In genomic region chr7:87234949-87235348, GRCh38 we compare ENCODE assay signal across 32 cellular contexts. TPM values are rescaled to one million over a fixed set of nuclear protein-coding genes. Genes with fewer than 3 reads are reported as not detected.
DNase-seq lines count a peak whose midpoint lies in the region; ATAC-seq and TF ChIP-seq lines count a peak whose summit lies in the region.
"Had no signal": no experiment of that assay in that cellular context is flagged by ENCODE, and none has a peak within 500 bp of the region (broad histone marks: within the 10 kb centered on the region; RNA-seq: fewer than 3 reads in every experiment).

No MANE protein-coding gene starts in this region.

- no peaks in the 10 kb centered on the region for H3K9me3 Mint-ChIP-seq in endodermal cell
- H3K9me3 Mint-ChIP-seq: T-helper 2 cell treated with Interferon-gamma antibody and Interleukin-4, amounts not matched to agents 5 μg/mL and 100 μg/mL, for 36 hours; type B pancreatic cell had no signal

- H3K27me3 Mint-ChIP-seq in endodermal cell (ENCODE audit: insufficient read depth), result peaks cover 13% of the 10 kb centered on the region
- H3K27me3 Mint-ChIP-seq: progenitor cell of endocrine pancreas, type B pancreatic cell had no signal

- H3K9me3 ChIP-seq in endodermal cell (ENCODE audit: control insufficient read depth, low read length), result no peaks in the 10 kb centered on the region
- H3K9me3 ChIP-seq: A549, neutrophil, sigmoid colon had no signal

- no peak overlapping the region for H3K27ac ChIP-seq in endodermal cell (ENCODE audit: low read depth, low read length)
- H3K27ac ChIP-seq: A549, hepatocyte, neutrophil, RWPE1, sigmoid colon, WERI-Rb-1 had no signal

- H3K4me3 ChIP-seq in AG04449 (ENCODE audit: low read depth, low read length) (no peak overlapping the region), fibroblast of the aortic adventitia (ENCODE audit: low read depth, low read length) (no peak overlapping the region), endodermal cell (ENCODE audit: low read length) (no peak overlapping the region)
- H3K4me3 ChIP-seq: A549, GM12878, hepatocyte, sigmoid colon had no signal

- peak; percentile 58 for DNase-seq in AG04449 (ENCODE audit: low read depth, low spot score)
- DNase-seq in HCEC 1CT, result peak; percentile 33
- DNase-seq in amniotic epithelial cell (ENCODE audit: low read depth), result peak; percentile 84
- DNase-seq in fibroblast of the aortic adventitia (ENCODE audit: low read depth), result peak; percentile 15
- no peak for DNase-seq in COLO668 (lab: John Stamatoyannopoulos, UW; ENCODE audit: unreplicated experiment)
- DNase-seq in DMS 273 (lab: John Stamatoyannopoulos, UW; ENCODE audit: unreplicated experiment), result no peak
- no peak for DNase-seq in endodermal cell
- DNase-seq: COR-L47; cortex of kidney; DMS79 treated with DMSO at 0.1 percent for 48 hours; NCI-H1105 treated with DMSO at 0.1 percent for 48 hours; NCI-H2029; NCI-H2227 treated with DMSO at 0.1 percent for 48 hours; NCI-H774; sigmoid colon; stimulated activated CD4-positive, alpha-beta T cell treated with anti-CD3 and anti-CD28 coated beads, Interleukin-15, amount 100 ng/mL, for 24 hours; stimulated activated CD8-positive, alpha-beta memory T cell treated with anti-CD3 and anti-CD28 coated beads, Interleukin-4, amount 100 ng/mL, for 48 hours; WERI-Rb-1 had no signal

- H3K4me3 Mint-ChIP-seq in endodermal cell, result no peak overlapping the region
- H3K4me3 Mint-ChIP-seq: activated naive CD8-positive, alpha-beta T cell; brain; T-helper 2 cell treated with Interferon-gamma antibody and Interleukin-4, amounts not matched to agents 5 μg/mL and 100 μg/mL, for 36 hours; type B pancreatic cell had no signal

- H3K36me3 Mint-ChIP-seq in endodermal cell (ENCODE audit: low read depth), result no peaks in the 10 kb centered on the region
- H3K36me3 Mint-ChIP-seq: activated naive CD8-positive, alpha-beta T cell; brain; type B pancreatic cell had no signal

- no peak for ATAC-seq in HG03159 (IDR thresholded peaks at IDR 0.05; ENCODE audit: unreplicated experiment)
- ATAC-seq: A549, GM12878, HCT116, left lobe of liver, SK-N-SH treated with all-trans-retinoic acid at 6 μM for 48 hours had no signal

- CTCF ChIA-PET in AG04449 (lab: Yijun Ruan, JAX), result interaction anchor here (1.1 kb wide), 1 partner anchor 307 kb away, joined by 4 read pairs; no protein-coding TSS in a partner anchor

- POLR2A ChIA-PET in AG04449 (lab: Yijun Ruan, JAX), result interaction anchor here (1.5 kb wide), 1 partner anchor 14 kb away, joined by 4 read pairs; no protein-coding TSS in a partner anchor

- TF ChIP-seq CTCF in AG04449 (IDR thresholded peaks at IDR 0.05; ENCODE audit: insufficient read depth, low read length, missing control alignments), result no peak
- no peak for TF ChIP-seq CTCF in fibroblast of the aortic adventitia (IDR thresholded peaks at IDR 0.05; ENCODE audit: insufficient read depth, low read length)
- TF ChIP-seq CTCF in endodermal cell (conservative IDR thresholded peaks at IDR 0.05), result no peak

- no peaks in the 10 kb centered on the region for H3K4me1 ChIP-seq in endodermal cell (ENCODE audit: control insufficient read depth, insufficient read depth, low read length)
- H3K4me1 ChIP-seq: A549 had no signal

- H3K36me3 ChIP-seq in endodermal cell (ENCODE audit: control insufficient read depth, insufficient read depth, low read length), result no peaks in the 10 kb centered on the region
- H3K36me3 ChIP-seq: neutrophil, sigmoid colon, WERI-Rb-1 had no signal

- H3K27ac Mint-ChIP-seq in endodermal cell, result no peak overlapping the region
- H3K27ac Mint-ChIP-seq: activated naive CD8-positive, alpha-beta T cell; brain; progenitor cell of endocrine pancreas; T-helper 2 cell treated with Interferon-gamma antibody and Interleukin-4, amounts not matched to agents 5 μg/mL and 100 μg/mL, for 36 hours; type B pancreatic cell had no signal

- H3K4me1 Mint-ChIP-seq in endodermal cell, result peaks cover 2% of the 10 kb centered on the region

- H3K9ac ChIP-seq in endodermal cell (ENCODE audit: extremely low read depth, low read length, poor library complexity, severe bottlenecking), result no peak overlapping the region

- H3K27me3 ChIP-seq in endodermal cell (ENCODE audit: control insufficient read depth, insufficient read depth, low read length, poor library complexity, severe bottlenecking), result no peaks in the 10 kb centered on the region
- H3K27me3 ChIP-seq: hepatocyte, sigmoid colon had no signal

RNA-seq across cellular contexts. Expression of gene TMEM243, which starts 15.4 kb away (rescaled TPM):
- total RNA-seq in fibroblast of the aortic adventitia (ENCODE audit: low replicate concordance) (47.8 and 57.7 TPM in 2 replicates), endodermal cell (10 to 100 TPM; 21.7 to 22.3 TPM)
- polyA plus RNA-seq in endodermal cell (2013, experiment 1 of 2), result 18.5 TPM
- 16.6 TPM for polyA plus RNA-seq in endodermal cell (2013, experiment 2 of 2)

Comparison
In these comparisons a context has a peak if more than half of its experiments do, and no peak if none do; other contexts are left out.
1. DNase-seq: peak in AG04449 (single experiment), HCEC 1CT (single experiment), amniotic epithelial cell (single experiment) and fibroblast of the aortic adventitia (single experiment); none in COLO668 (single experiment), DMS 273 (single experiment) and endodermal cell (single experiment).